In genomic region chr17:1143573-1143972, GRCh38 we compare ENCODE assay signal across 17 cellular contexts. TPM values are rescaled to one million over a fixed set of nuclear protein-coding genes. Genes with fewer than 3 reads are reported as not detected.
DNase-seq lines count a peak whose midpoint lies in the region; FAIRE-seq and TF ChIP-seq lines count a peak whose summit lies in the region.
"Had no signal": no experiment of that assay in that cellular context is flagged by ENCODE, and none has a peak within 500 bp of the region (broad histone marks: within the 10 kb centered on the region; RNA-seq: fewer than 3 reads in every experiment).

No MANE protein-coding gene starts in this region.

- no peaks in the 10 kb centered on the region for H3K4me1 ChIP-seq in H9 (ENCODE audit: insufficient read depth, low read length)
- H3K4me1 ChIP-seq: pancreas had no signal

- no peak overlapping the region for H3K4ac ChIP-seq in H9 (ENCODE audit: low read depth, low read length)

- H4K20me1 ChIP-seq in H9 (ENCODE audit: control insufficient read depth, insufficient read depth, insufficient read length) = peaks cover 6% of the 10 kb centered on the region

- no peak overlapping the region for H2AK5ac ChIP-seq in H9 (ENCODE audit: insufficient read length, low read length)

- H2BK120ac ChIP-seq in H9 (ENCODE audit: low read depth, low read length, poor library complexity, severe bottlenecking) = no peak overlapping the region

- H3K9me3 ChIP-seq in H9 (ENCODE audit: control insufficient read depth, low read depth, low read length) = no peaks in the 10 kb centered on the region
- H3K9me3 ChIP-seq: left ventricle myocardium inferior, pancreas had no signal

- no peak overlapping the region for H3K4me3 Mint-ChIP-seq in H9

- no peak overlapping the region for H2AFZ ChIP-seq in H9 (ENCODE audit: low read length)

- no peaks in the 10 kb centered on the region for H3K79me2 ChIP-seq in H9 (ENCODE audit: insufficient read depth, low read length)

- H3K27me3 ChIP-seq in H9 (ENCODE audit: insufficient read depth, low read length) = no peaks in the 10 kb centered on the region
- H3K27me3 ChIP-seq: pancreas had no signal

- no peak overlapping the region for H3K14ac ChIP-seq in H9 (ENCODE audit: insufficient read depth, low read length)

- peak overlapping the region in 1 of 3 experiments; percentile 70; a peak in 1 of 7 replicates for H3K27ac Mint-ChIP-seq in H9

- H3K23me2 ChIP-seq in H9 (ENCODE audit: insufficient read length, low read depth, low read length, poor library complexity, severe bottlenecking) = no peaks in the 10 kb centered on the region

- WGBS in H9 (ENCODE audit: extremely low coverage, insufficient read length, low lambda C conversion rate) = no CpG with 5 or more reads among the region's 10 CpGs

- H3K4me1 Mint-ChIP-seq in H9 = peaks cover 19 to 33% of the 10 kb centered on the region in 2 experiments

- no peaks in the 10 kb centered on the region for H3K27me3 Mint-ChIP-seq in H9 (ENCODE audit: low read depth)

- no peak overlapping the region for H3K23ac ChIP-seq in H9 (ENCODE audit: insufficient read length, low read depth, low read length)

- no peak overlapping the region for H2BK5ac ChIP-seq in H9 (ENCODE audit: insufficient read length, low read length)

- peak; percentile 63 for DNase-seq in NCI-H748 (lab: John Stamatoyannopoulos, UW; ENCODE audit: unreplicated experiment)
- no peak for DNase-seq in NCI-H748 treated with DMSO at 0.1 percent for 48 hours (lab: John Stamatoyannopoulos, UW)
- peak; percentile 5 for DNase-seq in RCC 7860 (ENCODE audit: low spot score)
- peak; percentile 23 for DNase-seq in fibroblast of villous mesenchyme (ENCODE audit: low read depth)
- DNase-seq in H9 = no peak
- DNase-seq in middle frontal gyrus (ENCODE audit: extremely low spot score, low spot score) = no peak
- no peak for DNase-seq in GOT3 (lab: John Stamatoyannopoulos, UW)
- DNase-seq: activated CD8-positive, alpha-beta memory T cell treated with anti-CD3 and anti-CD28 coated beads, Interleukin-2, amount 50 U/mL, for 48 hours; DND-41; effector memory CD4-positive, alpha-beta T cell; KG1; left ventricle myocardium inferior; NCI-H226; pancreas; stimulated activated CD8-positive, alpha-beta memory T cell treated with anti-CD3 and anti-CD28 coated beads, Interleukin-4, amount 100 ng/mL, for 48 hours had no signal

- H2BK12ac ChIP-seq in H9 (ENCODE audit: insufficient read length, low read depth, low read length) = no peak overlapping the region

- H4K8ac ChIP-seq in H9 (replicated peaks; ENCODE audit: insufficient read length, low read depth, low read length) = no peak overlapping the region

- no peak for FAIRE-seq in RCC 7860 (lab: Jason Lieb, UNC)
- FAIRE-seq: pancreas, urothelium cell line had no signal

- TF ChIP-seq CTCF in fibroblast of villous mesenchyme (IDR thresholded peaks at IDR 0.05; ENCODE audit: insufficient read depth, low read depth, low read length) (no peak), H9 (conservative IDR thresholded peaks at IDR 0.05) (no peak)

- no peak overlapping the region for H4K91ac ChIP-seq in H9 (ENCODE audit: insufficient read length, low read depth, low read length)

- no peak overlapping the region for H3K4me3 ChIP-seq in fibroblast of villous mesenchyme (ENCODE audit: low read depth, low read length)
- H3K4me3 ChIP-seq: left ventricle myocardium inferior, pancreas had no signal

- no peak overlapping the region for H3K9ac ChIP-seq in H9 (ENCODE audit: extremely low read depth, insufficient read length, low read length)

- H3T11ph ChIP-seq in H9 (ENCODE audit: low read length) = no peak overlapping the region

- peak overlapping the region; percentile 13 for H3K27ac ChIP-seq in temporal lobe (ENCODE audit: low read depth, low read length)
- no peak overlapping the region for H3K27ac ChIP-seq in H9 (ENCODE audit: insufficient read length, low read depth, low read length)
- H3K27ac ChIP-seq: left ventricle myocardium inferior, pancreas had no signal

- no peak overlapping the region for H3K56ac ChIP-seq in H9 (ENCODE audit: insufficient read length, low read depth, low read length)

- H3K36me3 Mint-ChIP-seq in H9 (ENCODE audit: insufficient read depth in 1 of 3, low read depth in 3 of 3) = peaks cover 0 to 13% (median 0%) of the 10 kb centered on the region in 3 experiments; a peak in 2 of 7 replicates

- H4K5ac ChIP-seq in H9 (ENCODE audit: insufficient read length, low read depth, low read length) = no peak overlapping the region

- no peak overlapping the region for H3K18ac ChIP-seq in H9 (ENCODE audit: insufficient read length, low read depth, low read length)

- no peak overlapping the region for H3K4me2 ChIP-seq in H9 (ENCODE audit: insufficient read depth, insufficient read length, low read length)

- no peak overlapping the region for H2BK15ac ChIP-seq in H9 (ENCODE audit: low read depth, low read length)

- no peaks in the 10 kb centered on the region for H3K79me1 ChIP-seq in H9 (ENCODE audit: insufficient read depth, low read depth, low read length, poor library complexity, severe bottlenecking)

- H3K9me3 Mint-ChIP-seq in H9 = peaks cover 0 to 6% of the 10 kb centered on the region in 2 experiments; a peak in 2 of 5 replicates

- H2BK20ac ChIP-seq in H9 (ENCODE audit: low read depth, low read length, poor library complexity, severe bottlenecking) = no peak overlapping the region

RNA-seq across cellular contexts. Expression of gene ABR, which starts 36.2 kb away (rescaled TPM):
- total RNA-seq in fibroblast of villous mesenchyme = 51.8 and 68.0 TPM in 2 replicates
- total RNA-seq in temporal lobe = 117 TPM
- 31.3 and 34.7 TPM in 2 replicates for total RNA-seq in H9 (2021)

Comparison
In these comparisons a context has a peak if more than half of its experiments do, and no peak if none do; other contexts are left out.
1. DNase-seq: peak in NCI-H748 (single experiment), RCC 7860 (single experiment) and fibroblast of villous mesenchyme (single experiment); none in NCI-H748 treated with DMSO at 0.1 percent for 48 hours (single experiment), H9 (single experiment), middle frontal gyrus (single experiment) and GOT3 (single experiment).